In genomic region chr12:92623386-92623785, GRCh38 we compare ENCODE assay signal across 23 cellular contexts.
DNase-seq lines count a peak whose midpoint lies in the region; ATAC-seq, FAIRE-seq and TF ChIP-seq lines count a peak whose summit lies in the region.
"Had no signal": no experiment of that assay in that cellular context is flagged by ENCODE, and none has a peak within 500 bp of the region (broad histone marks: within the 10 kb centered on the region; RNA-seq: fewer than 3 reads in every experiment).

No MANE protein-coding gene starts in this region.

- H3K27me3 ChIP-seq in foreskin keratinocyte, result no peaks in the 10 kb centered on the region
- H3K27me3 ChIP-seq: SJSA1 had no signal

- H3K36me3 Mint-ChIP-seq in activated T-cell treated with anti-CD3 and anti-CD28 coated beads, Interleukin-2, amount 50 U/mL, for 24 hours (ENCODE audit: low read depth), result no peaks in the 10 kb centered on the region

- H3K4me1 Mint-ChIP-seq in activated T-cell treated with anti-CD3 and anti-CD28 coated beads, Interleukin-2, amount 50 U/mL, for 24 hours (ENCODE audit: low read depth), result peaks cover 3% of the 10 kb centered on the region
- H3K4me1 Mint-ChIP-seq: GM23338, H9 had no signal

- FAIRE-seq in frontal cortex (lab: Jason Lieb, UNC), result no peak
- FAIRE-seq: GM18507 had no signal

- H3K27ac Mint-ChIP-seq in activated T-cell treated with anti-CD3 and anti-CD28 coated beads, Interleukin-2, amount 50 U/mL, for 24 hours, result no peak overlapping the region
- H3K27ac Mint-ChIP-seq: GM23338, H9 had no signal

- H3K4me1 ChIP-seq in foreskin keratinocyte, result peaks cover 36% of the 10 kb centered on the region

- no peak overlapping the region for H3K4me3 ChIP-seq in retinal pigment epithelial cell (ENCODE audit: low read length)
- H3K4me3 ChIP-seq: GM23338, SJSA1 had no signal

- H3K27me3 Mint-ChIP-seq in activated T-cell treated with anti-CD3 and anti-CD28 coated beads, Interleukin-2, amount 50 U/mL, for 24 hours, result no peaks in the 10 kb centered on the region

- peak overlapping the region; percentile 33 for H3K27ac ChIP-seq in foreskin keratinocyte
- H3K27ac ChIP-seq: KMS-11, SJSA1 had no signal

- no peak for ATAC-seq in foreskin keratinocyte
- no peak for ATAC-seq in GM21526 (IDR thresholded peaks at IDR 0.05; ENCODE audit: low FRiP score, unreplicated experiment)
- ATAC-seq: GM23338 had no signal

- peaks cover 7% of the 10 kb centered on the region for H3K9me3 Mint-ChIP-seq in activated T-cell treated with anti-CD3 and anti-CD28 coated beads, Interleukin-2, amount 50 U/mL, for 24 hours
- H3K9me3 Mint-ChIP-seq: GM23338 had no signal

- DNase-seq in EH (ENCODE audit: low read depth), result peak; percentile 20
- DNase-seq in astrocyte of the hippocampus (ENCODE audit: low read depth, low spot score), result peak; percentile 45
- DNase-seq in foreskin keratinocyte, result no peak
- DNase-seq in retinal pigment epithelial cell (ENCODE audit: low read depth), result peak; percentile 69
- DNase-seq in activated effector memory CD4-positive, alpha-beta T cell treated with anti-CD3 and anti-CD28 coated beads, Interleukin-2, amount 50 U/mL, for 16 hours, result no peak
- no peak for DNase-seq in frontal cortex (ENCODE audit: low spot score in 2 of 2)
- DNase-seq in activated T-cell treated with anti-CD3 and anti-CD28 coated beads, Interleukin-2, amount 50 U/mL, for 24 hours, result no peak
- DNase-seq: 8988T; Calu3; DMS79 treated with DMSO at 0.1 percent for 48 hours; H9; MM.1S; NCI-H2029 treated with DMSO at 0.1 percent for 48 hours; NCI-H446 treated with DMSO at 0.1 percent for 48 hours; NCI-H526; NK-92 treated with Interleukin-12 subunit alpha and Interleukin-12 subunit beta, amount 100 ng/mL, for 24 hours; PC-3; Right ventricle myocardium superior had no signal

- H3K4me3 Mint-ChIP-seq in activated T-cell treated with anti-CD3 and anti-CD28 coated beads, Interleukin-2, amount 50 U/mL, for 24 hours, result no peak overlapping the region
- H3K4me3 Mint-ChIP-seq: GM23338, H9 had no signal

- TF ChIP-seq CTCF in foreskin keratinocyte (conservative IDR thresholded peaks at IDR 0.05) (no peak), retinal pigment epithelial cell (conservative IDR thresholded peaks at IDR 0.05; ENCODE audit: low read depth, low read length) (no peak)

Comparison
In these comparisons a context has a peak if more than half of its experiments do, and no peak if none do; other contexts are left out.
1. DNase-seq: peak in EH (single experiment), astrocyte of the hippocampus (single experiment) and retinal pigment epithelial cell (single experiment); none in foreskin keratinocyte (0 of 2), activated effector memory CD4-positive, alpha-beta T cell treated with anti-CD3 and anti-CD28 coated beads, Interleukin-2, amount 50 U/mL, for 16 hours (single experiment), frontal cortex (0 of 2) and activated T-cell treated with anti-CD3 and anti-CD28 coated beads, Interleukin-2, amount 50 U/mL, for 24 hours (single experiment).